ENCODE assay signal across 1 cellular context in genomic region chr13:73832203-73832602, GRCh38.
TF ChIP-seq lines count a peak whose summit lies in the region.

No MANE protein-coding gene starts in this region.

TF ChIP-seq in H1, 55 proteins besides CTCF, POLR2A, EP300 and RAD21:
- TF ChIP-seq BRCA1 (IDR thresholded peaks at IDR 0.05; ENCODE audit: low read depth, low read length), result no peak
- no peak for TF ChIP-seq KDM4A (IDR thresholded peaks at IDR 0.05; ENCODE audit: low read depth, low read length, severe bottlenecking)
